Comparison of ENCODE assay signal across 8 cellular contexts in genomic region chr3:128170866-128171516, GRCh38. TPM values are rescaled to one million over a fixed set of nuclear protein-coding genes. Genes with fewer than 3 reads are reported as not detected.
DNase-seq lines count a peak whose midpoint lies in the region; ATAC-seq and TF ChIP-seq lines count a peak whose summit lies in the region.

No MANE protein-coding gene starts in this region.

- peaks cover 54% of the 10 kb centered on the region for H3K4me1 Mint-ChIP-seq in neural crest cell

- DNase-seq in Daoy (ENCODE audit: low read depth) = peak; percentile 64
- DNase-seq in NAMALWA (ENCODE audit: low spot score) = peak; percentile 15
- DNase-seq in SKM-1 treated with dmso at 0.1 percent for 144 hours (lab: John Stamatoyannopoulos, UW; ENCODE audit: unreplicated experiment) = peak; percentile 15
- DNase-seq in fibroblast of mammary gland (ENCODE audit: low read depth) = peak; percentile 84
- DNase-seq in neural crest cell (ENCODE audit: low read depth, low spot score) = peak; percentile 55
- no peak for DNase-seq in activated gamma-delta T cell (lab: John Stamatoyannopoulos, UW)

- no peak overlapping the region for H3K4me3 ChIP-seq in fibroblast of mammary gland (ENCODE audit: control insufficient read depth, low read depth, low read length)

- H3K4me3 Mint-ChIP-seq in neural crest cell = peak overlapping the region; percentile 38

- ATAC-seq in GM19455 (IDR thresholded peaks at IDR 0.05; ENCODE audit: unreplicated experiment) (no peak), GM18858 (IDR thresholded peaks at IDR 0.05; ENCODE audit: unreplicated experiment) (no peak)

- H3K36me3 Mint-ChIP-seq in neural crest cell (ENCODE audit: low read depth) = no peaks in the 10 kb centered on the region

- H3K9me3 Mint-ChIP-seq in neural crest cell = no peaks in the 10 kb centered on the region

- H3K27me3 Mint-ChIP-seq in neural crest cell (ENCODE audit: low read depth) = peaks cover 3% of the 10 kb centered on the region

- TF ChIP-seq CTCF in fibroblast of mammary gland (conservative IDR thresholded peaks at IDR 0.05; ENCODE audit: control insufficient read depth, insufficient read depth, low read depth, low read length) = peak; percentile 98
- TF ChIP-seq CTCF in neural crest cell (conservative IDR thresholded peaks at IDR 0.05) = peak; percentile 80

- H3K27ac Mint-ChIP-seq in neural crest cell (ENCODE audit: unreplicated experiment) = no peak overlapping the region

RNA-seq across cellular contexts. Expression of gene EEFSEC, which starts 17.7 kb away (rescaled TPM):
- total RNA-seq in Daoy (2014; rRNA removed; shearing (Covaris generic)) = 1.4 and 4.4 TPM in 2 replicates
- 20.2 and 23.4 TPM in 2 replicates for total RNA-seq in neural crest cell

RNA-seq across cellular contexts. Expression of gene RUVBL1, which starts 47.4 kb away (rescaled TPM):
- total RNA-seq in Daoy (2014; rRNA removed; shearing (Covaris generic)) = 154 and 167 TPM in 2 replicates
- total RNA-seq in neural crest cell = 92.4 and 93.1 TPM in 2 replicates
